8 cellular contexts compared by ENCODE assay signal in the genomic region with DNA sequence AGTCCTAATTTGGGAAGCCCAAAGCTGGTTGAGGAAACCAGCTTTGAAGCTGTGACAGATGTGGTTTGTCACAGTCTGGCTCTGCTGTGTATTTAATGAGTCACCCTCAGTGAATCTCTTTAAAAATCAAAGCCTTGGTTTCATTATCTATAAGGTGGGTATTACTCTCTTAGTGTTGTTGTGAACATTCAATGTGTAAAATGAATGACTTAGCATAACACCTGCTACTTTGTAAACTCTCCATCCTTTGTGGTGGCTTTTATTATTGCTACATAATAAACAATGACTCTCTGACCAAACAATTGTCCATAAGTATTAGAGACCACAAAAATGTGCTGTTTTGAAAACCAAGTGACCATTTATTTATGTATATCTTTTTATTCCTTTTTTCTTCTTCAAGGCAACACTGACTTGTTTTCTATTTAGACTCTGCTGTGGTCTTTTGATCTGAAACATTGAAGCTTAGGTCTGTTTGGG. TPM values are rescaled to one million over a fixed set of nuclear protein-coding genes. Genes with fewer than 3 reads are reported as not detected.
DNase-seq lines count a peak whose midpoint lies in the region; ATAC-seq, FAIRE-seq and TF ChIP-seq lines count a peak whose summit lies in the region.

No MANE protein-coding gene starts in this region.

- CTCF ChIA-PET in activated CD4-positive, alpha-beta T cell treated with anti-CD3 and anti-CD28 coated beads for 36 hours (lab: Charles Lee): interaction anchor here (1.1 kb wide), 1 partner anchor 59 kb away, joined by 3 read pairs; no protein-coding TSS in a partner anchor

- H3K27me3 ChIP-seq in astrocyte (ENCODE audit: insufficient read depth, low read length) (no peaks in the 10 kb centered on the region), smooth muscle cell (ENCODE audit: low read depth) (no peaks in the 10 kb centered on the region)

- H3K27ac Mint-ChIP-seq in activated CD4-positive, alpha-beta T cell treated with anti-CD3 and anti-CD28 coated beads for 36 hours: no peak overlapping the region
- H3K27ac Mint-ChIP-seq in astrocyte (ENCODE audit: unreplicated experiment) (peak overlapping the region; percentile 67), progenitor cell of endocrine pancreas (no peak overlapping the region)

- H2AFZ ChIP-seq in astrocyte (ENCODE audit: low read depth, low read length) (no peak overlapping the region), smooth muscle cell (ENCODE audit: low read depth) (no peak overlapping the region)

- H3K9ac ChIP-seq in astrocyte (ENCODE audit: low read length) (no peak overlapping the region), smooth muscle cell (ENCODE audit: low read depth) (no peak overlapping the region)

- no peaks in the 10 kb centered on the region for H3K79me2 ChIP-seq in astrocyte (ENCODE audit: insufficient read depth, low read length)
- no peaks in the 10 kb centered on the region for H3K79me2 ChIP-seq in smooth muscle cell (ENCODE audit: low read depth)

- H3K4me1 ChIP-seq in astrocyte (ENCODE audit: insufficient read depth, low read length) (peaks cover 27% of the 10 kb centered on the region), smooth muscle cell (ENCODE audit: low read depth) (peaks cover 7% of the 10 kb centered on the region)

- H3F3A ChIP-seq in smooth muscle cell (ENCODE audit: low read depth): peaks cover 5% of the 10 kb centered on the region

- peak; percentile 85 for ATAC-seq in activated CD4-positive, alpha-beta T cell treated with anti-CD3 and anti-CD28 coated beads for 36 hours
- ATAC-seq in HG03460 (IDR thresholded peaks at IDR 0.05; ENCODE audit: unreplicated experiment) (peak; percentile 60), GM19324 (IDR thresholded peaks at IDR 0.05; ENCODE audit: low FRiP score, unreplicated experiment) (no peak)

- H3K9me3 ChIP-seq in astrocyte (ENCODE audit: insufficient read depth, low read depth, low read length) (no peaks in the 10 kb centered on the region), smooth muscle cell (replicated peaks; ENCODE audit: low read depth) (no peaks in the 10 kb centered on the region)

- intact Hi-C loops in activated CD4-positive, alpha-beta T cell treated with anti-CD3 and anti-CD28 coated beads for 36 hours (cut with DNase I, micrococcal nuclease): loop anchor here in 1 of 2 experiments (5.0 to 10.0 kb wide), 2 partner anchors 56 to 118 kb away; no protein-coding TSS in a partner anchor

- H3K27me3 Mint-ChIP-seq in activated CD4-positive, alpha-beta T cell treated with anti-CD3 and anti-CD28 coated beads for 36 hours: no peaks in the 10 kb centered on the region
- H3K27me3 Mint-ChIP-seq in astrocyte (ENCODE audit: low read depth, unreplicated experiment): no peaks in the 10 kb centered on the region
- no peaks in the 10 kb centered on the region for H3K27me3 Mint-ChIP-seq in progenitor cell of endocrine pancreas

- H3K36me3 ChIP-seq in astrocyte (ENCODE audit: insufficient read depth, low read length) (no peaks in the 10 kb centered on the region), smooth muscle cell (ENCODE audit: low read depth) (no peaks in the 10 kb centered on the region)

- H3K4me2 ChIP-seq in astrocyte (ENCODE audit: low read length): peak overlapping the region; percentile 32
- peak overlapping the region; percentile 37 for H3K4me2 ChIP-seq in smooth muscle cell

- DNase-seq in activated CD4-positive, alpha-beta T cell treated with anti-CD3 and anti-CD28 coated beads for 36 hours: no peak
- DNase-seq in activated CD4-positive, alpha-beta T cell treated with anti-CD3 and anti-CD28 coated beads for 48 hours: no peak
- peak; percentile 62 for DNase-seq in astrocyte (ENCODE audit: low read depth)
- DNase-seq in smooth muscle cell (lab: John Stamatoyannopoulos, UW; ENCODE audit: unreplicated experiment): no peak
- no peak for DNase-seq in progenitor cell of endocrine pancreas (ENCODE audit: low spot score, unreplicated experiment)
- DNase-seq in HK-2 (ENCODE audit: unreplicated experiment): no peak

- H4K20me1 ChIP-seq in astrocyte (ENCODE audit: insufficient read depth, low read length) (no peaks in the 10 kb centered on the region), smooth muscle cell (ENCODE audit: low read depth) (no peaks in the 10 kb centered on the region)

- H3K27ac ChIP-seq in astrocyte (ENCODE audit: low read depth, low read length): no peak overlapping the region
- peak overlapping the region; percentile 65 for H3K27ac ChIP-seq in smooth muscle cell (ENCODE audit: low read depth)

- H3K4me1 Mint-ChIP-seq in activated CD4-positive, alpha-beta T cell treated with anti-CD3 and anti-CD28 coated beads for 36 hours: peaks cover 48% of the 10 kb centered on the region
- H3K4me1 Mint-ChIP-seq in astrocyte (ENCODE audit: low read depth, unreplicated experiment) (peaks cover 48% of the 10 kb centered on the region), progenitor cell of endocrine pancreas (ENCODE audit: low read depth) (no peaks in the 10 kb centered on the region)

- peak; percentile 88 for FAIRE-seq in astrocyte (lab: Jason Lieb, UNC)

- POLR2A ChIA-PET in activated CD4-positive, alpha-beta T cell treated with anti-CD3 and anti-CD28 coated beads for 36 hours (lab: Charles Lee): no interaction called here

- peaks cover 4% of the 10 kb centered on the region for H3K36me3 Mint-ChIP-seq in activated CD4-positive, alpha-beta T cell treated with anti-CD3 and anti-CD28 coated beads for 36 hours (ENCODE audit: low read depth)
- peaks cover 4% of the 10 kb centered on the region for H3K36me3 Mint-ChIP-seq in astrocyte (ENCODE audit: low read depth, unreplicated experiment)
- H3K36me3 Mint-ChIP-seq in progenitor cell of endocrine pancreas (ENCODE audit: insufficient read depth): peaks cover 10% of the 10 kb centered on the region

- no peak for TF ChIP-seq CTCF in astrocyte (IDR thresholded peaks at IDR 0.05; ENCODE audit: insufficient read depth, low read depth, low read length)
- no peak for TF ChIP-seq CTCF in smooth muscle cell (IDR thresholded peaks at IDR 0.05; ENCODE audit: borderline replicate concordance, insufficient read depth, poor library complexity, severe bottlenecking)
- TF ChIP-seq CTCF in progenitor cell of endocrine pancreas (IDR thresholded peaks at IDR 0.05; ENCODE audit: unreplicated experiment): no peak

- no peak overlapping the region for H3K4me3 Mint-ChIP-seq in activated CD4-positive, alpha-beta T cell treated with anti-CD3 and anti-CD28 coated beads for 36 hours
- H3K4me3 Mint-ChIP-seq in astrocyte (ENCODE audit: unreplicated experiment) (no peak overlapping the region), progenitor cell of endocrine pancreas (ENCODE audit: low read depth) (no peak overlapping the region)

- peaks cover 3% of the 10 kb centered on the region for H3K9me3 Mint-ChIP-seq in activated CD4-positive, alpha-beta T cell treated with anti-CD3 and anti-CD28 coated beads for 36 hours (ENCODE audit: low read depth)
- H3K9me3 Mint-ChIP-seq in astrocyte (ENCODE audit: unreplicated experiment) (peaks cover 7% of the 10 kb centered on the region), progenitor cell of endocrine pancreas (ENCODE audit: low read depth) (peaks cover 13% of the 10 kb centered on the region)

- H3K4me3 ChIP-seq in astrocyte (ENCODE audit: insufficient read depth, low read depth, low read length) (no peak overlapping the region), smooth muscle cell (no peak overlapping the region)

RNA-seq across cellular contexts. Expression of gene PLCB1, which starts 24.6 kb away (rescaled TPM):
- 1 to 10 TPM; 1.4 to 1.5 TPM for total RNA-seq in activated CD4-positive, alpha-beta T cell treated with anti-CD3 and anti-CD28 coated beads for 36 hours
- total RNA-seq in astrocyte (10.7 and 11.0 TPM in 2 replicates), smooth muscle cell (17.9 and 25.3 TPM in 2 replicates), progenitor cell of endocrine pancreas (16.2 and 18.0 TPM in 2 replicates)
- 4.7 and 5.9 TPM in 2 replicates for polyA plus RNA-seq in smooth muscle cell
